ENCODE assay signal across 9 cellular contexts in the genomic region with DNA sequence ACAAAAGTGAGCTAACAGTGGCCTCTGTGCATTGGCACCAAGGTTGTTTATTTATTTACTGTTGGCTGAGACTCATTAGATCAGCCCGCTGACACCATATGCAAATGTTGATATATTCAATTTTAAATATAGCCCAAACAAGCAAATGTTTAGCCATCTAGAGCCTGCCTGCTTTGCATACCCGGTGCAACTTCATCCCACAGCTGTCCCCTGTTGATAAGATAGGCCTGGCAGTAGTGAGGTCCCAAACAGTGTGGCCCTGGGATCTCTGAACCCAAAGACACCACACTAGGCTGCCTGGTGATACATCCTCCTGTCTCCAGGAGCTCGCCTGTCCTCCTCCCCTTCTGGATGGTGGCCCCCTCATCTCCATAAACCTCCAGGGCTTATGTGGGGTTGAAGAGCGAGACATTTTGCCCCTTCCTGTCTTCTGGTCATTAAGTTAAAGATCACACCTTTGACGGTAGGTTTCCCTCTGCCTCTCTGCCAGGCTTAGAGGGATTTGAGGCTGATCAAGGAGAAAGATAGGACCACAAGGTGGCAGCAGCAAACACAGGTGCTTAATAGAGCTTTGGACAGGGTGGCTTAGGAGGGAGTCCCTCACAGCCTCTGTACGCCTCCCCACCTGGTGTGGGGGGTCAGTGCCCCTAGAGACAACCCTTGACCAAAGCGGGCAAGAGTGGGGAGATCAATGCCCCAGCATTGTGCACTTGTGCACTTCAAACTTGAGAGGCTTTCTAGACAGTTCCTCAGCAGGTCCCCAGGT. TPM values are rescaled to one million over a fixed set of nuclear protein-coding genes. Genes with fewer than 3 reads are reported as not detected.
DNase-seq lines count a peak whose midpoint lies in the region; ATAC-seq and TF ChIP-seq lines count a peak whose summit lies in the region.
"Had no signal": no experiment of that assay in that cellular context is flagged by ENCODE, and none has a peak within 500 bp of the region (broad histone marks: within the 10 kb centered on the region; RNA-seq: fewer than 3 reads in every experiment).

No MANE protein-coding gene starts in this region.

- no peaks in the 10 kb centered on the region for H3K36me3 Mint-ChIP-seq in activated T-cell treated with anti-CD3 and anti-CD28 coated beads, Interleukin-2, amount 50 U/mL, for 4 hours (ENCODE audit: insufficient read depth)

- TF ChIP-seq EP300 in suprapubic skin (IDR thresholded peaks at IDR 0.05), result no peak

- H3K36me3 ChIP-seq in suprapubic skin, result no peaks in the 10 kb centered on the region
- H3K36me3 ChIP-seq: thoracic aorta had no signal

- peak; percentile 24 for DNase-seq in COLO668 (lab: John Stamatoyannopoulos, UW; ENCODE audit: unreplicated experiment)
- peak; percentile 72 for DNase-seq in NAMALWA (ENCODE audit: low spot score)
- DNase-seq in activated T-cell treated with anti-CD3 and anti-CD28 coated beads, Interleukin-2, amount 50 U/mL, for 4 hours, result peak; percentile 14
- DNase-seq in iris pigment epithelial cell (ENCODE audit: low read depth), result peak; percentile 41
- no peak for DNase-seq in H4 (ENCODE audit: low spot score)
- DNase-seq in suprapubic skin (ENCODE audit: low spot score in 2 of 2), result no peak
- no peak for DNase-seq in DMS153 (lab: John Stamatoyannopoulos, UW)

- H3K27ac ChIP-seq in suprapubic skin, result no peak overlapping the region
- H3K27ac ChIP-seq: thoracic aorta had no signal

- no peaks in the 10 kb centered on the region for H3K27me3 ChIP-seq in suprapubic skin

- H3K4me3 Mint-ChIP-seq in activated T-cell treated with anti-CD3 and anti-CD28 coated beads, Interleukin-2, amount 50 U/mL, for 4 hours, result no peak overlapping the region

- TF ChIP-seq CTCF in suprapubic skin (IDR thresholded peaks at IDR 0.05), result no peak

- no peaks in the 10 kb centered on the region for H3K4me1 Mint-ChIP-seq in activated T-cell treated with anti-CD3 and anti-CD28 coated beads, Interleukin-2, amount 50 U/mL, for 4 hours (ENCODE audit: low read depth)

- TF ChIP-seq POLR2A in suprapubic skin (IDR thresholded peaks at IDR 0.05), result no peak

- H3K4me1 ChIP-seq in suprapubic skin, result no peaks in the 10 kb centered on the region

- no peaks in the 10 kb centered on the region for H3K9me3 ChIP-seq in suprapubic skin

- H3K4me3 ChIP-seq in suprapubic skin, result no peak overlapping the region
- H3K4me3 ChIP-seq: thoracic aorta had no signal

- ATAC-seq in GM19351 (IDR thresholded peaks at IDR 0.05; ENCODE audit: unreplicated experiment), result peak; percentile 68
- ATAC-seq in activated T-cell treated with anti-CD3 and anti-CD28 coated beads, Interleukin-2, amount 50 U/mL, for 4 hours, result peak; percentile 28 to 51

- H3K9me3 Mint-ChIP-seq in activated T-cell treated with anti-CD3 and anti-CD28 coated beads, Interleukin-2, amount 50 U/mL, for 4 hours, result peaks cover 11% of the 10 kb centered on the region

- peaks cover 25% of the 10 kb centered on the region for H3K27me3 Mint-ChIP-seq in activated T-cell treated with anti-CD3 and anti-CD28 coated beads, Interleukin-2, amount 50 U/mL, for 4 hours (ENCODE audit: low read depth)

- WGBS in suprapubic skin, result 52% methylated on average over 7 of the region's 7 CpGs

RNA-seq across cellular contexts. Expression of gene MYO5B, which starts 23.7 kb away (rescaled TPM):
- under 1 TPM; 0.13 to 0.14 (median 0.13) TPM for total RNA-seq in activated T-cell treated with anti-CD3 and anti-CD28 coated beads, Interleukin-2, amount 50 U/mL, for 4 hours
- total RNA-seq in H4 (2014; rRNA removed; shearing (Covaris generic)), result 10.9 and 12.4 TPM in 2 replicates
- 10 to 100 TPM; 30.3 to 44.4 (median 40.7) TPM for total RNA-seq in suprapubic skin

RNA-seq across cellular contexts. Expression of gene CFAP53, which starts 47.7 kb away (rescaled TPM):
- under 1 TPM; 0.14 to 0.40 (median 0.28) TPM for total RNA-seq in activated T-cell treated with anti-CD3 and anti-CD28 coated beads, Interleukin-2, amount 50 U/mL, for 4 hours
- total RNA-seq in H4 (2014; rRNA removed; shearing (Covaris generic)), result 1.0 TPM in 1 of 2 replicates, not detected in the other
- total RNA-seq in suprapubic skin, result under 1 TPM in 1 of 4 donors, not detected in 3; 0.34 TPM

Comparison
In these comparisons a context has a peak if more than half of its experiments do, and no peak if none do; other contexts are left out.
1. DNase-seq: peak in COLO668 (single experiment), NAMALWA (single experiment), activated T-cell treated with anti-CD3 and anti-CD28 coated beads, Interleukin-2, amount 50 U/mL, for 4 hours (single experiment) and iris pigment epithelial cell (single experiment); none in H4 (single experiment), suprapubic skin (0 of 2) and DMS153 (single experiment).
2. RNA of gene MYO5B, which starts 23.7 kb away (total RNA-seq): 30.3 to 44.4 TPM in suprapubic skin and 10.9 to 12.4 TPM in H4; 0.13 to 0.14 TPM in activated T-cell treated with anti-CD3 and anti-CD28 coated beads, Interleukin-2, amount 50 U/mL, for 4 hours; every median in the first group is over 10 times any median in the second.